Comparison of ENCODE assay signal across 26 cellular contexts in the genomic region with DNA sequence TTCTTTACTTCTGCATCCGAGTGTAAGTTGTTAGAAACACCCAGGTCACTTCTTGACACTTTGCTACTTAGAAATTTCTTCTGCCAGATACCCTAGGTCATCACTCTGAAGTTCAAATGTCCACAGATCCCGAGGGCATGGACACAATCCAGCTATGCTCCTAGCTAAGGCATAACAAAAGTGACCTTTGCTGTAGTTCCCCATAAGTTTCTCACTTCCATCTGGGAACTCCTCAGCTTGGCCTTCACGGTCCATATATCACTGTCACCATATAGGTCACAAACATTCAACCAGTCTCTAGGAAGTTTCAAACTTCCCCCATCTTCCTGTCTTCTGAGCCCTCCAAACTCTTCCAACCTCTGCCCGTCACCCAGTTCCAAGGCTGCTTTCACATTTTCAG.
"Had no signal": no experiment of that assay in that cellular context is flagged by ENCODE, and none has a peak within 500 bp of the region (broad histone marks: within the 10 kb centered on the region; RNA-seq: fewer than 3 reads in every experiment).

No MANE protein-coding gene starts in this region.

- H3K27me3 ChIP-seq: cardiac muscle cell, colonic mucosa had no signal

- H3K4me3 ChIP-seq: breast epithelium, cardiac muscle cell, colonic mucosa had no signal

- H3K27ac Mint-ChIP-seq: activated CD4-positive, alpha-beta memory T cell treated with anti-CD3 and anti-CD28 coated beads, Interleukin-2, amount 10 ng/mL, durations not matched to agents 7 days and 5 days; activated CD4-positive, alpha-beta T cell treated with anti-CD3 and anti-CD28 coated beads, Interleukin-2, amount 10 ng/mL, durations not matched to agents 7 days and 5 days; activated naive CD4-positive, alpha-beta T cell treated with anti-CD3 and anti-CD28 coated beads, Interleukin-2, amount 10 ng/mL, durations not matched to agents 7 days and 5 days; activated naive CD8-positive, alpha-beta T cell treated with anti-CD3 and anti-CD28 coated beads, Interleukin-2, amount 10 ng/mL, durations not matched to agents 7 days and 5 days; activated T-cell treated with anti-CD3 and anti-CD28 coated beads, Interleukin-2, amount 50 U/mL, for 24 hours; activated T-cell treated with anti-CD3 and anti-CD28 coated beads, Interleukin-2, amount 50 U/mL, for 72 hours; brain; endodermal cell had no signal

- H3K4me1 ChIP-seq: breast epithelium, colonic mucosa had no signal

- H3K36me3 ChIP-seq: breast epithelium, cardiac muscle cell, colonic mucosa had no signal

- H3K36me3 Mint-ChIP-seq: brain had no signal

- H3K4me3 Mint-ChIP-seq: activated CD4-positive, alpha-beta memory T cell treated with anti-CD3 and anti-CD28 coated beads, Interleukin-2, amount 10 ng/mL, durations not matched to agents 7 days and 5 days; activated CD4-positive, alpha-beta T cell treated with anti-CD3 and anti-CD28 coated beads, Interleukin-2, amount 10 ng/mL, durations not matched to agents 7 days and 5 days; activated naive CD4-positive, alpha-beta T cell treated with anti-CD3 and anti-CD28 coated beads, Interleukin-2, amount 10 ng/mL, durations not matched to agents 7 days and 5 days; activated naive CD8-positive, alpha-beta T cell treated with anti-CD3 and anti-CD28 coated beads, Interleukin-2, amount 10 ng/mL, durations not matched to agents 7 days and 5 days; activated T-cell treated with anti-CD3 and anti-CD28 coated beads, Interleukin-2, amount 50 U/mL, for 24 hours; activated T-cell treated with anti-CD3 and anti-CD28 coated beads, Interleukin-2, amount 50 U/mL, for 72 hours; brain; endodermal cell had no signal

- ATAC-seq: activated T-cell treated with anti-CD3 and anti-CD28 coated beads, Interleukin-2, amount 50 U/mL, for 72 hours; esophagus mucosa had no signal

- H3K9me3 Mint-ChIP-seq: activated T-cell treated with anti-CD3 and anti-CD28 coated beads, Interleukin-2, amount 50 U/mL, for 24 hours had no signal

- H3K27me3 Mint-ChIP-seq: activated naive CD8-positive, alpha-beta T cell treated with anti-CD3 and anti-CD28 coated beads, Interleukin-2, amount 10 ng/mL, durations not matched to agents 7 days and 5 days; activated T-cell treated with anti-CD3 and anti-CD28 coated beads, Interleukin-2, amount 50 U/mL, for 24 hours; brain had no signal

- DNase-seq: activated CD4-positive, alpha-beta memory T cell treated with anti-CD3 and anti-CD28 coated beads, Interleukin-2, amount 10 ng/mL, durations not matched to agents 7 days and 5 days; activated CD4-positive, alpha-beta T cell treated with anti-CD3 and anti-CD28 coated beads for 1 hour; activated CD4-positive, alpha-beta T cell treated with anti-CD3 and anti-CD28 coated beads for 4 hours; activated CD4-positive, alpha-beta T cell treated with anti-CD3 and anti-CD28 coated beads, Interleukin-2, amount 10 ng/mL, durations not matched to agents 7 days and 5 days; activated CD4-positive, alpha-beta T cell treated with anti-CD3 and anti-CD28 coated beads, Interleukin-2, amount 50 U/mL, for 4 hours; activated CD8-positive, alpha-beta memory T cell treated with anti-CD3 and anti-CD28 coated beads, Interleukin-2, amount 50 U/mL, for 48 hours; activated gamma-delta T cell; activated naive CD4-positive, alpha-beta T cell; activated naive CD4-positive, alpha-beta T cell treated with anti-CD3 and anti-CD28 coated beads, Interleukin-2, amount 10 ng/mL, durations not matched to agents 7 days and 5 days; activated naive CD8-positive, alpha-beta T cell treated with anti-CD3 and anti-CD28 coated beads, Interleukin-2, amount 10 ng/mL, durations not matched to agents 7 days and 5 days; activated T-cell treated with anti-CD3 and anti-CD28 coated beads for 4 hours; activated T-cell treated with anti-CD3 and anti-CD28 coated beads, Interleukin-2, amount 50 U/mL, for 24 hours; activated T-cell treated with anti-CD3 and anti-CD28 coated beads, Interleukin-2, amount 50 U/mL, for 72 hours; amniotic stem cell; anterior cingulate cortex; central memory CD4-positive, alpha-beta T cell; cerebellar nuclear complex; colonic mucosa; effector memory CD4-positive, alpha-beta T cell; foreskin fibroblast; T-helper 2 cell had no signal

- H3K27ac ChIP-seq: breast epithelium, cardiac muscle cell, colonic mucosa had no signal
